In the genomic region with DNA sequence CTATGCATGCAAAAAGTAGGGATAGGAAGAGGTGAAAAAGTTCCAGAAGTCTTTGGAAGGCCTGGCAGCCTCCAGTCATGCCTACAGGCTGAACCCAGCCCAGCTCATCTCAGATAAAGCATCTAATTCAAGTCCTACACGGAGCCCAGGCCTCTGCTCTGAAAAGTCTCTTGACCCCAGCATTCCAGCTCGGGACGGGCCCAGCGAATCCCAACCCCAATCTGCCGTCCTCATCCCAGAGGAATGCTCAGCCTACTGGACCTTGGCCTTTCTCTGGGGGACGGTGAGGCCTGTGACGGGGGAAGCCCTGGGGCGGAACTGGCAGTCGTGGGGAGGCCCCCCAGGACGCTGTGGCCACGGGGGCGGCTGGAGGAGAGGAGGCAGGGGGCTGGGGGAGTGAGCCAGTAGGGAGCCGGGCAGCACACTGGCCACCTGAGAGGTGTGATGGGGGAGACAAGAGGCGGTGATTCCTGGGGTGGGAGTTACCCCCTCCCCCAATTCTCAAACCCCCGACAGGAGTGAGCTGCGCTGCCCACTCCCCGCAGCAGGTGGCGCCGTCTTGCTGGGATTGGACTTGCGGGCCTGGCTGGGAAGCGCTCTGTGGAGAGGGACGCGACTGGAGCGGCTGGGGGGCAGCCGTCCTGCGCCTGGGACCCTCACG, we compare ENCODE assay signal across 8 cellular contexts.
DNase-seq lines count a peak whose midpoint lies in the region; TF ChIP-seq lines count a peak whose summit lies in the region.

No MANE protein-coding gene starts in this region.

- peaks cover 59% of the 10 kb centered on the region for H3K4me1 ChIP-seq in mucosa of stomach (ENCODE audit: control insufficient read depth, insufficient read depth, low read length)

- no peak for TF ChIP-seq POLR2A in erythroblast (IDR thresholded peaks at IDR 0.05; ENCODE audit: low read length)

- DNase-seq in DMS53 (lab: John Stamatoyannopoulos, UW) (peak; percentile 61), DMS53 treated with DMSO at 0.1 percent for 48 hours (lab: John Stamatoyannopoulos, UW; ENCODE audit: unreplicated experiment) (no peak), NCI-H226 (peak; percentile 95), activated T-cell treated with anti-CD3 and anti-CD28 coated beads for 1 hour (ENCODE audit: low read depth) (peak; percentile 52), erythroblast (lab: John Stamatoyannopoulos, UW) (peak; percentile 49 to 72), NCI-H2029 (lab: John Stamatoyannopoulos, UW) (no peak)
- DNase-seq in stimulated activated CD8-positive, alpha-beta memory T cell treated with anti-CD3 and anti-CD28 coated beads, Interleukin-4, amount 100 ng/mL, for 4 hours (ENCODE audit: low read depth in 2 of 2, low spot score in 1 of 2): peak; percentile 19 to 30

- H3K9ac ChIP-seq in mucosa of stomach (ENCODE audit: low read length): peak overlapping the region; percentile 51

- H3K27me3 ChIP-seq in mucosa of stomach (ENCODE audit: control insufficient read depth, insufficient read depth, low read length): no peaks in the 10 kb centered on the region

- no peak overlapping the region for H3K4me3 ChIP-seq in mucosa of stomach (ENCODE audit: low read length)

- peaks cover 4% of the 10 kb centered on the region for H3K9me3 ChIP-seq in mucosa of stomach (ENCODE audit: control insufficient read depth, low read length)

- no peaks in the 10 kb centered on the region for H3K36me3 ChIP-seq in mucosa of stomach (ENCODE audit: control insufficient read depth, insufficient read depth, low read length)

Comparison
In these comparisons a context has a peak if more than half of its experiments do, and no peak if none do; other contexts are left out.
1. DNase-seq: peak in DMS53 (single experiment), NCI-H226 (single experiment), activated T-cell treated with anti-CD3 and anti-CD28 coated beads for 1 hour (single experiment), erythroblast (2 of 2) and stimulated activated CD8-positive, alpha-beta memory T cell treated with anti-CD3 and anti-CD28 coated beads, Interleukin-4, amount 100 ng/mL, for 4 hours (2 of 2); none in DMS53 treated with DMSO at 0.1 percent for 48 hours (single experiment) and NCI-H2029 (single experiment).